In genomic region chr1:23768733-23769132, GRCh38 we compare ENCODE assay signal across 20 cellular contexts. TPM values are rescaled to one million over a fixed set of nuclear protein-coding genes. Genes with fewer than 3 reads are reported as not detected.
DNase-seq lines count a peak whose midpoint lies in the region; ATAC-seq, FAIRE-seq and TF ChIP-seq lines count a peak whose summit lies in the region.
"Had no signal": no experiment of that assay in that cellular context is flagged by ENCODE, and none has a peak within 500 bp of the region (broad histone marks: within the 10 kb centered on the region; RNA-seq: fewer than 3 reads in every experiment).

No MANE protein-coding gene starts in this region.

- H3K27me3 ChIP-seq in HepG2 (ENCODE audit: control insufficient read depth in 1 of 2, insufficient read depth in 2 of 2, low read length in 2 of 2) (no peaks in the 10 kb centered on the region), right lobe of liver (no peaks in the 10 kb centered on the region), heart left ventricle (no peaks in the 10 kb centered on the region)
- H3K27me3 ChIP-seq: BE2C had no signal

- in situ Hi-C loops in HepG2 (cut with HindIII; ENCODE audit: extremely low pct_ligation_motif_present, low pct_unique_long_range_greater_than_20kb): no loop called here

- intact Hi-C loops in HepG2 (cut with micrococcal nuclease; ENCODE audit: unreplicated experiment): no loop called here
- intact Hi-C loops in right lobe of liver (cut with DNase I): no loop called here
- intact Hi-C loops in heart left ventricle (cut with DNase I): no loop called here
- intact Hi-C loops in left ventricle myocardium superior (cut with micrococcal nuclease): no loop called here

- TF ChIP-seq CTCF in HepG2 (CRISPR knock-in tag; IDR thresholded peaks at IDR 0.05): no peak
- no peak for TF ChIP-seq CTCF in right lobe of liver (IDR thresholded peaks at IDR 0.05)
- TF ChIP-seq CTCF in heart left ventricle (IDR thresholded peaks at IDR 0.05): no peak

- TF ChIP-seq POLR2A in HepG2 (IDR thresholded peaks at IDR 0.05; ENCODE audit: insufficient read depth in 1 of 2, low read depth in 2 of 2, low read length in 2 of 2) (no peak), right lobe of liver (IDR thresholded peaks at IDR 0.05) (no peak), heart left ventricle (IDR thresholded peaks at IDR 0.05) (no peak)

- no peak overlapping the region for H2AFZ ChIP-seq in HepG2 (ENCODE audit: low read length)
- H2AFZ ChIP-seq: GM23338 had no signal

- TF ChIP-seq EP300 in HepG2 (IDR thresholded peaks at IDR 0.05; ENCODE audit: low read depth in 2 of 2, low read length in 2 of 2) (no peak), HepG2 (CRISPR knock-in tag; IDR thresholded peaks at IDR 0.05; ENCODE audit: borderline replicate concordance) (no peak)

- FAIRE-seq in HepG2 (lab: Jason Lieb, UNC): no peak
- FAIRE-seq: A204.1, GM12892, GM18507, H54, HTR-8/SVneo had no signal

- DNase-seq in HepG2 (ENCODE audit: low spot score) (no peak), right lobe of liver (no peak), heart left ventricle (peak in 1 of 5 donors; percentile 27), left ventricle myocardium superior (no peak)
- no peak for DNase-seq in stimulated activated naive CD4-positive, alpha-beta T cell treated with Interleukin-2 at 50 U/mL for 16 hours (lab: John Stamatoyannopoulos, UW)
- DNase-seq: ACHN; BE2C; C1 segment of cervical spinal cord; CD4-positive, CD25-positive, alpha-beta regulatory T cell; CD8-positive, alpha-beta memory T cell; COR-L47; GDM1; HCEC 1CT had no signal

- no peak overlapping the region for H3K9ac ChIP-seq in HepG2 (ENCODE audit: insufficient read depth, low read depth, low read length)

- BruUV-seq in HepG2 (replicated peaks; lab: Mats Ljungman, UMichigan): no TSS peak

- H3K36me3 ChIP-seq in HepG2 (replicated peaks in 1 of 2; ENCODE audit: control insufficient read depth in 1 of 2, insufficient read depth in 2 of 2, low read length in 2 of 2): peaks cover 0 to 15% of the 10 kb centered on the region in 2 experiments; a peak in 3 of 5 replicates
- H3K36me3 ChIP-seq in right lobe of liver: peaks cover 0 to 8% (median 5%) of the 10 kb centered on the region in 4 donors
- H3K36me3 ChIP-seq in heart left ventricle: peaks cover 0 to 60% (median 30%) of the 10 kb centered on the region in 9 donors

- H3K4me2 ChIP-seq in HepG2 (ENCODE audit: low read depth, low read length): no peak overlapping the region
- H3K4me2 ChIP-seq: GM23338 had no signal

- TF ChIP-seq RAD21 in HepG2 (CRISPR knock-in tag; IDR thresholded peaks at IDR 0.05): no peak

- no peak for ATAC-seq in HepG2
- no peak for ATAC-seq in right lobe of liver
- ATAC-seq in heart left ventricle: peak; percentile 72 to 83 (median 76)
- peak; percentile 70 for ATAC-seq in left ventricle myocardium superior
- ATAC-seq in HG03135 (IDR thresholded peaks at IDR 0.05; ENCODE audit: unreplicated experiment): no peak
- ATAC-seq: GM23338 had no signal

- CTCF ChIA-PET in HepG2 (lab: Yijun Ruan, JAX; ENCODE audit: low intra/inter-chr PET ratio, low total read pairs): no interaction called here

- peaks cover 25% of the 10 kb centered on the region for H3K4me1 ChIP-seq in HepG2 (ENCODE audit: insufficient read depth, low read length)
- peaks cover 0 to 29% (median 7%) of the 10 kb centered on the region in 4 donors for H3K4me1 ChIP-seq in right lobe of liver
- peaks cover 0 to 33% (median 6%) of the 10 kb centered on the region in 12 donors for H3K4me1 ChIP-seq in heart left ventricle
- H3K4me1 ChIP-seq: BE2C had no signal

- POLR2A ChIA-PET in HepG2 (lab: Yijun Ruan, JAX): no interaction called here

- H3K4me3 ChIP-seq in HepG2 (replicated peaks in 1 of 3; ENCODE audit: insufficient read depth in 1 of 3, low read depth in 2 of 3, low read length in 3 of 3) (no peak overlapping the region), right lobe of liver (no peak overlapping the region), heart left ventricle (no peak overlapping the region)
- H3K4me3 ChIP-seq: GM23338 had no signal

- H3K27ac ChIP-seq in HepG2 (ENCODE audit: extremely low read length, insufficient read depth, low read length) (no peak overlapping the region), right lobe of liver (no peak overlapping the region), heart left ventricle (peak overlapping the region in 5 of 12 donors; percentile 2 to 46 (median 8))

- no peaks in the 10 kb centered on the region for H3K79me2 ChIP-seq in HepG2 (ENCODE audit: insufficient read depth, low read length)

- WGBS in HepG2 (ENCODE audit: low lambda C conversion rate): 80% methylated on average over 3 of the region's 5 CpGs
- WGBS in right lobe of liver (ENCODE audit: insufficient coverage, low coverage, low lambda C conversion rate, missing lambda C conversion rate): 80% methylated on average over 4 of the region's 5 CpGs
- WGBS in heart left ventricle, 4 donors: 45 to 58% (median 49%) methylated on average over 5 of the region's 5 CpGs

- no peaks in the 10 kb centered on the region for H4K20me1 ChIP-seq in HepG2 (ENCODE audit: insufficient read depth, low read length)

- H3K9me3 ChIP-seq in HepG2 (ENCODE audit: low read length): no peaks in the 10 kb centered on the region
- H3K9me3 ChIP-seq in right lobe of liver: no peaks in the 10 kb centered on the region
- H3K9me3 ChIP-seq in heart left ventricle: no peaks in the 10 kb centered on the region
- H3K9me3 ChIP-seq: BE2C had no signal

RNA-seq across cellular contexts. Expression of gene PITHD1, which starts 9.5 kb away (rescaled TPM):
- 37.3 and 44.9 TPM in 2 replicates for total RNA-seq in HepG2 (2016; rRNA removed; fragmentation: Illumina TruSeq; extraction: Trizol)
- 6.6 and 7.1 TPM in 2 replicates for total RNA-seq in HepG2 (2016; cell fraction: cytosol; rRNA removed; fragmentation: Illumina TruSeq; extraction: Trizol; ENCODE audit: low read depth)
- 39.7 and 44.6 TPM in 2 replicates for total RNA-seq in HepG2 (2016; cell fraction: insoluble cytoplasmic fraction; rRNA removed; fragmentation: Illumina TruSeq; extraction: Trizol)
- 24.7 and 27.8 TPM in 2 replicates for total RNA-seq in HepG2 (2016; cell fraction: membrane; rRNA removed; fragmentation: Illumina TruSeq; extraction: Trizol)
- total RNA-seq in HepG2 (2016; cell fraction: nucleus; rRNA removed; fragmentation: Illumina TruSeq; extraction: Trizol): 21.3 and 22.5 TPM in 2 replicates
- 26.6 and 28.0 TPM in 2 replicates for polyA plus RNA-seq in HepG2 (2011; rRNA removed)
- 17.4 and 25.5 TPM in 2 replicates for polyA plus RNA-seq in HepG2 (2011; cell fraction: cytosol; rRNA removed)
- polyA plus RNA-seq in HepG2 (2011; cell fraction: nucleus; rRNA removed): 12.1 and 20.0 TPM in 2 replicates
- polyA plus RNA-seq in HepG2 (2012): 25.1 and 29.3 TPM in 2 replicates
- polyA plus RNA-seq in HepG2 (2016; cell fraction: cytosol; fragmentation: Illumina TruSeq; extraction: Trizol; ENCODE audit: low read depth): 6.4 and 7.2 TPM in 2 replicates
- 49.7 and 49.8 TPM in 2 replicates for polyA plus RNA-seq in HepG2 (2016; cell fraction: insoluble cytoplasmic fraction; fragmentation: Illumina TruSeq; extraction: Trizol; ENCODE audit: low read depth)
- 20.1 and 20.8 TPM in 2 replicates for polyA plus RNA-seq in HepG2 (2016; cell fraction: membrane; fragmentation: Illumina TruSeq; extraction: Trizol; ENCODE audit: low read depth)
- 41.4 and 42.1 TPM in 2 replicates for polyA plus RNA-seq in HepG2 (2016; cell fraction: nucleus; fragmentation: Illumina TruSeq; extraction: Trizol; ENCODE audit: insufficient read depth, low read depth)
- 5.1 and 25.2 TPM in 2 replicates for polyA minus RNA-seq in HepG2 (2011; rRNA and poly(A)+ RNA removed; ENCODE audit: low replicate concordance)
- 3.8 and 5.5 TPM in 2 replicates for polyA minus RNA-seq in HepG2 (2011; cell fraction: cytosol; rRNA and poly(A)+ RNA removed)
- polyA minus RNA-seq in HepG2 (2011; cell fraction: nucleus; rRNA and poly(A)+ RNA removed): 12.1 and 14.0 TPM in 2 replicates
- total RNA-seq in right lobe of liver: 10 to 100 TPM; 22.9 to 34.7 (median 30.6) TPM
- 10 to 100 TPM; 34.8 to 59.2 (median 46.2) TPM for total RNA-seq in heart left ventricle
- 10 to 100 TPM; 31.8 to 86.4 TPM for polyA plus RNA-seq in heart left ventricle
- total RNA-seq in left ventricle myocardium superior: 44.7 TPM

RNA-seq across cellular contexts. Expression of gene LYPLA2, which starts 22.2 kb away (rescaled TPM):
- 73.2 and 90.3 TPM in 2 replicates for total RNA-seq in HepG2 (2016; rRNA removed; fragmentation: Illumina TruSeq; extraction: Trizol)
- 20.4 and 23.5 TPM in 2 replicates for total RNA-seq in HepG2 (2016; cell fraction: cytosol; rRNA removed; fragmentation: Illumina TruSeq; extraction: Trizol; ENCODE audit: low read depth)
- total RNA-seq in HepG2 (2016; cell fraction: insoluble cytoplasmic fraction; rRNA removed; fragmentation: Illumina TruSeq; extraction: Trizol): 74.2 and 88.0 TPM in 2 replicates
- total RNA-seq in HepG2 (2016; cell fraction: membrane; rRNA removed; fragmentation: Illumina TruSeq; extraction: Trizol): 42.0 and 50.1 TPM in 2 replicates
- 32.9 and 38.9 TPM in 2 replicates for total RNA-seq in HepG2 (2016; cell fraction: nucleus; rRNA removed; fragmentation: Illumina TruSeq; extraction: Trizol)
- polyA plus RNA-seq in HepG2 (2011; rRNA removed): 72.1 and 96.1 TPM in 2 replicates
- polyA plus RNA-seq in HepG2 (2011; cell fraction: cytosol; rRNA removed): 70.6 and 104 TPM in 2 replicates
- 134 and 140 TPM in 2 replicates for polyA plus RNA-seq in HepG2 (2011; cell fraction: nucleus; rRNA removed)
- polyA plus RNA-seq in HepG2 (2012): 47.7 and 58.7 TPM in 2 replicates
- 28.9 and 30.0 TPM in 2 replicates for polyA plus RNA-seq in HepG2 (2016; cell fraction: cytosol; fragmentation: Illumina TruSeq; extraction: Trizol; ENCODE audit: low read depth)
- 113 and 115 TPM in 2 replicates for polyA plus RNA-seq in HepG2 (2016; cell fraction: insoluble cytoplasmic fraction; fragmentation: Illumina TruSeq; extraction: Trizol; ENCODE audit: low read depth)
- 43.7 and 45.0 TPM in 2 replicates for polyA plus RNA-seq in HepG2 (2016; cell fraction: membrane; fragmentation: Illumina TruSeq; extraction: Trizol; ENCODE audit: low read depth)
- polyA plus RNA-seq in HepG2 (2016; cell fraction: nucleus; fragmentation: Illumina TruSeq; extraction: Trizol; ENCODE audit: insufficient read depth, low read depth): 67.4 and 74.9 TPM in 2 replicates
- 58.0 and 75.1 TPM in 2 replicates for polyA minus RNA-seq in HepG2 (2011; rRNA and poly(A)+ RNA removed; ENCODE audit: low replicate concordance)
- polyA minus RNA-seq in HepG2 (2011; cell fraction: cytosol; rRNA and poly(A)+ RNA removed): 39.7 and 48.1 TPM in 2 replicates
- polyA minus RNA-seq in HepG2 (2011; cell fraction: nucleus; rRNA and poly(A)+ RNA removed): 17.4 and 26.0 TPM in 2 replicates
- 10 to 100 TPM; 28.1 to 69.8 (median 32.6) TPM for total RNA-seq in right lobe of liver
- 10 to 100 TPM; 23.5 to 53.6 (median 29.5) TPM for total RNA-seq in heart left ventricle
- polyA plus RNA-seq in heart left ventricle: 10 to 100 TPM; 22.2 to 63.3 TPM
- total RNA-seq in left ventricle myocardium superior: 28.9 TPM

RNA-seq across cellular contexts. Expression of gene ELOA, which starts 25.5 kb away (rescaled TPM):
- total RNA-seq in HepG2 (2016; rRNA removed; fragmentation: Illumina TruSeq; extraction: Trizol) (28.5 and 36.3 TPM in 2 replicates), right lobe of liver (10 to 100 TPM; 21.1 to 42.2 (median 36.1) TPM), heart left ventricle (10 to 100 TPM; 28.9 to 45.8 (median 34.3) TPM), left ventricle myocardium superior (35.8 TPM)
- total RNA-seq in HepG2 (2016; cell fraction: cytosol; rRNA removed; fragmentation: Illumina TruSeq; extraction: Trizol; ENCODE audit: low read depth): 7.3 and 7.8 TPM in 2 replicates
- total RNA-seq in HepG2 (2016; cell fraction: insoluble cytoplasmic fraction; rRNA removed; fragmentation: Illumina TruSeq; extraction: Trizol): 27.5 and 30.2 TPM in 2 replicates
- total RNA-seq in HepG2 (2016; cell fraction: membrane; rRNA removed; fragmentation: Illumina TruSeq; extraction: Trizol): 23.8 and 29.0 TPM in 2 replicates
- 16.4 and 21.2 TPM in 2 replicates for total RNA-seq in HepG2 (2016; cell fraction: nucleus; rRNA removed; fragmentation: Illumina TruSeq; extraction: Trizol)
- polyA plus RNA-seq in HepG2 (2011; rRNA removed) (14.2 and 14.8 TPM in 2 replicates), heart left ventricle (10 to 100 TPM; 11.3 to 30.0 TPM)
- 9.6 and 12.3 TPM in 2 replicates for polyA plus RNA-seq in HepG2 (2011; cell fraction: cytosol; rRNA removed)
- 10.0 and 12.4 TPM in 2 replicates for polyA plus RNA-seq in HepG2 (2011; cell fraction: nucleus; rRNA removed)
- 16.3 and 19.1 TPM in 2 replicates for polyA plus RNA-seq in HepG2 (2012)
- polyA plus RNA-seq in HepG2 (2016; cell fraction: cytosol; fragmentation: Illumina TruSeq; extraction: Trizol; ENCODE audit: low read depth): 11.2 and 13.3 TPM in 2 replicates
- polyA plus RNA-seq in HepG2 (2016; cell fraction: insoluble cytoplasmic fraction; fragmentation: Illumina TruSeq; extraction: Trizol; ENCODE audit: low read depth): 33.1 and 41.5 TPM in 2 replicates
- 21.3 and 28.9 TPM in 2 replicates for polyA plus RNA-seq in HepG2 (2016; cell fraction: membrane; fragmentation: Illumina TruSeq; extraction: Trizol; ENCODE audit: low read depth)
- 32.1 and 36.1 TPM in 2 replicates for polyA plus RNA-seq in HepG2 (2016; cell fraction: nucleus; fragmentation: Illumina TruSeq; extraction: Trizol; ENCODE audit: insufficient read depth, low read depth)
- polyA minus RNA-seq in HepG2 (2011; rRNA and poly(A)+ RNA removed; ENCODE audit: low replicate concordance): 9.7 and 21.5 TPM in 2 replicates
- polyA minus RNA-seq in HepG2 (2011; cell fraction: cytosol; rRNA and poly(A)+ RNA removed): 18.6 and 21.7 TPM in 2 replicates
- polyA minus RNA-seq in HepG2 (2011; cell fraction: nucleus; rRNA and poly(A)+ RNA removed): 12.0 and 20.3 TPM in 2 replicates

RNA-seq across cellular contexts. Expression of gene GALE, which starts 31.8 kb away (rescaled TPM):
- total RNA-seq in HepG2 (2016; rRNA removed; fragmentation: Illumina TruSeq; extraction: Trizol) (85.2 and 86.6 TPM in 2 replicates), right lobe of liver (10 to 100 TPM; 25.9 to 46.9 (median 42.0) TPM), heart left ventricle (10 to 100 TPM in 2 of 9 donors, 1 to 10 TPM in 7; 6.2 to 13.8 (median 8.9) TPM), left ventricle myocardium superior (5.1 TPM)
- total RNA-seq in HepG2 (2016; cell fraction: cytosol; rRNA removed; fragmentation: Illumina TruSeq; extraction: Trizol; ENCODE audit: low read depth): 19.0 and 24.8 TPM in 2 replicates
- total RNA-seq in HepG2 (2016; cell fraction: insoluble cytoplasmic fraction; rRNA removed; fragmentation: Illumina TruSeq; extraction: Trizol): 88.8 and 91.0 TPM in 2 replicates
- total RNA-seq in HepG2 (2016; cell fraction: membrane; rRNA removed; fragmentation: Illumina TruSeq; extraction: Trizol): 28.1 and 32.1 TPM in 2 replicates
- total RNA-seq in HepG2 (2016; cell fraction: nucleus; rRNA removed; fragmentation: Illumina TruSeq; extraction: Trizol): 43.6 and 54.4 TPM in 2 replicates
- polyA plus RNA-seq in HepG2 (2011; rRNA removed) (88.4 and 99.0 TPM in 2 replicates), heart left ventricle (10 to 100 TPM; 14.8 to 20.8 TPM)
- 95.8 and 105 TPM in 2 replicates for polyA plus RNA-seq in HepG2 (2011; cell fraction: cytosol; rRNA removed)
- polyA plus RNA-seq in HepG2 (2011; cell fraction: nucleus; rRNA removed): 168 and 180 TPM in 2 replicates
- 46.4 and 46.8 TPM in 2 replicates for polyA plus RNA-seq in HepG2 (2012)
- 12.7 and 14.4 TPM in 2 replicates for polyA plus RNA-seq in HepG2 (2016; cell fraction: cytosol; fragmentation: Illumina TruSeq; extraction: Trizol; ENCODE audit: low read depth)
- 75.6 and 81.5 TPM in 2 replicates for polyA plus RNA-seq in HepG2 (2016; cell fraction: insoluble cytoplasmic fraction; fragmentation: Illumina TruSeq; extraction: Trizol; ENCODE audit: low read depth)
- polyA plus RNA-seq in HepG2 (2016; cell fraction: membrane; fragmentation: Illumina TruSeq; extraction: Trizol; ENCODE audit: low read depth): 19.5 and 21.9 TPM in 2 replicates
- 96.1 and 107 TPM in 2 replicates for polyA plus RNA-seq in HepG2 (2016; cell fraction: nucleus; fragmentation: Illumina TruSeq; extraction: Trizol; ENCODE audit: insufficient read depth, low read depth)
- 60.0 and 64.5 TPM in 2 replicates for polyA minus RNA-seq in HepG2 (2011; rRNA and poly(A)+ RNA removed; ENCODE audit: low replicate concordance)
- 19.9 and 28.0 TPM in 2 replicates for polyA minus RNA-seq in HepG2 (2011; cell fraction: cytosol; rRNA and poly(A)+ RNA removed)
- 31.8 and 36.4 TPM in 2 replicates for polyA minus RNA-seq in HepG2 (2011; cell fraction: nucleus; rRNA and poly(A)+ RNA removed)

RNA-seq across cellular contexts. Expression of gene HMGCL, which starts 56.5 kb away (rescaled TPM):
- total RNA-seq in HepG2 (2016; rRNA removed; fragmentation: Illumina TruSeq; extraction: Trizol) (21.3 and 30.0 TPM in 2 replicates), right lobe of liver (100 to 1,000 TPM; 143 to 178 (median 160) TPM), heart left ventricle (10 to 100 TPM; 22.0 to 44.3 (median 41.1) TPM), left ventricle myocardium superior (33.5 TPM)
- 6.9 and 9.1 TPM in 2 replicates for total RNA-seq in HepG2 (2016; cell fraction: cytosol; rRNA removed; fragmentation: Illumina TruSeq; extraction: Trizol; ENCODE audit: low read depth)
- total RNA-seq in HepG2 (2016; cell fraction: insoluble cytoplasmic fraction; rRNA removed; fragmentation: Illumina TruSeq; extraction: Trizol): 23.5 and 29.4 TPM in 2 replicates
- total RNA-seq in HepG2 (2016; cell fraction: membrane; rRNA removed; fragmentation: Illumina TruSeq; extraction: Trizol): 8.9 and 9.2 TPM in 2 replicates
- total RNA-seq in HepG2 (2016; cell fraction: nucleus; rRNA removed; fragmentation: Illumina TruSeq; extraction: Trizol): 10.0 and 12.6 TPM in 2 replicates
- polyA plus RNA-seq in HepG2 (2011; rRNA removed) (41.4 and 48.7 TPM in 2 replicates), heart left ventricle (10 to 100 TPM; 24.3 to 27.8 TPM)
- polyA plus RNA-seq in HepG2 (2011; cell fraction: cytosol; rRNA removed): 48.8 and 53.2 TPM in 2 replicates
- 21.0 and 23.2 TPM in 2 replicates for polyA plus RNA-seq in HepG2 (2011; cell fraction: nucleus; rRNA removed)
- polyA plus RNA-seq in HepG2 (2012): 38.1 and 41.7 TPM in 2 replicates
- polyA plus RNA-seq in HepG2 (2016; cell fraction: cytosol; fragmentation: Illumina TruSeq; extraction: Trizol; ENCODE audit: low read depth): 3.6 and 4.1 TPM in 2 replicates
- 24.4 and 26.5 TPM in 2 replicates for polyA plus RNA-seq in HepG2 (2016; cell fraction: insoluble cytoplasmic fraction; fragmentation: Illumina TruSeq; extraction: Trizol; ENCODE audit: low read depth)
- 5.5 and 6.2 TPM in 2 replicates for polyA plus RNA-seq in HepG2 (2016; cell fraction: membrane; fragmentation: Illumina TruSeq; extraction: Trizol; ENCODE audit: low read depth)
- polyA plus RNA-seq in HepG2 (2016; cell fraction: nucleus; fragmentation: Illumina TruSeq; extraction: Trizol; ENCODE audit: insufficient read depth, low read depth): 15.9 and 18.0 TPM in 2 replicates
- 10.6 and 40.6 TPM in 2 replicates for polyA minus RNA-seq in HepG2 (2011; rRNA and poly(A)+ RNA removed; ENCODE audit: low replicate concordance)
- polyA minus RNA-seq in HepG2 (2011; cell fraction: cytosol; rRNA and poly(A)+ RNA removed): 14.9 and 18.3 TPM in 2 replicates
- 16.9 and 25.7 TPM in 2 replicates for polyA minus RNA-seq in HepG2 (2011; cell fraction: nucleus; rRNA and poly(A)+ RNA removed)

Comparison
In these comparisons a context has a peak if more than half of its experiments do, and no peak if none do; other contexts are left out.
1. ATAC-seq: peak in heart left ventricle (4 of 4) and left ventricle myocardium superior (single experiment); none in HepG2 (single experiment), right lobe of liver (0 of 4) and HG03135 (single experiment).